In genomic region chr17:48909796-48910195, GRCh38 we compare ENCODE assay signal across 10 cellular contexts. TPM values are rescaled to one million over a fixed set of nuclear protein-coding genes. Genes with fewer than 3 reads are reported as not detected.
A peak's percentile ranks its signal among the peaks of the same experiment; 100 is the strongest.
DNase-seq lines count a peak whose midpoint lies in the region; ATAC-seq and TF ChIP-seq lines count a peak whose summit lies in the region.
"Had no signal": no experiment of that assay in that cellular context is flagged by ENCODE, and none has a peak within 500 bp of the region (broad histone marks: within the 10 kb centered on the region; RNA-seq: fewer than 3 reads in every experiment).

No MANE protein-coding gene starts in this region.

- H3K4me3 ChIP-seq in AG10803 (ENCODE audit: low read length) (peak overlapping the region; percentile 85), IMR-90 (ENCODE audit: insufficient read depth, low read depth, low read length) (peak overlapping the region; percentile 68), muscle layer of duodenum (ENCODE audit: low read depth in 1 of 2, low read length in 2 of 2) (peak overlapping the region; percentile 75 to 79)

- H2BK15ac ChIP-seq in IMR-90 (ENCODE audit: low read depth, low read length), result no peak overlapping the region

- dilution Hi-C loops in IMR-90 (cut with HindIII; ENCODE audit: low sequenced_read_pairs, unreplicated experiment), result loop anchor here (25.0 kb wide), 1 partner anchor 128 kb away; no protein-coding TSS in a partner anchor

- no peak overlapping the region for H4K5ac ChIP-seq in IMR-90 (ENCODE audit: low read depth, low read length)

- no peak overlapping the region for H4K91ac ChIP-seq in IMR-90 (ENCODE audit: insufficient read depth, low read depth, low read length)

- H3K9me3 ChIP-seq in IMR-90 (ENCODE audit: control insufficient read depth, insufficient read depth, low read length), result no peaks in the 10 kb centered on the region
- H3K9me3 ChIP-seq in muscle layer of duodenum (ENCODE audit: control insufficient read depth in 1 of 2, low read length in 2 of 2), result no peaks in the 10 kb centered on the region

- H3K9ac ChIP-seq in IMR-90 (ENCODE audit: low read depth, low read length), result peak overlapping the region; percentile 99; the same call in 1 of the 2 replicates

- no peak overlapping the region for H4K8ac ChIP-seq in IMR-90 (ENCODE audit: low read depth in 2 of 2, low read length in 2 of 2)

- H3K9me1 ChIP-seq in IMR-90 (ENCODE audit: insufficient read depth, low read length), result peaks cover 23% of the 10 kb centered on the region

- TF ChIP-seq RAD21 in IMR-90 (IDR thresholded peaks at IDR 0.05; ENCODE audit: low read length), result no peak

- H3K36me3 ChIP-seq in IMR-90 (ENCODE audit: control insufficient read depth, insufficient read depth, low read length) (peaks cover 26% of the 10 kb centered on the region), muscle layer of duodenum (ENCODE audit: control insufficient read depth in 1 of 2, insufficient read depth in 2 of 2, low read length in 2 of 2) (peaks cover 14 to 17% of the 10 kb centered on the region in 2 donors)

- TSS peak; percentile 26 for BruUV-seq in IMR-90 (replicated peaks; lab: Mats Ljungman, UMichigan)

- peak overlapping the region; percentile 99 for H3K4me2 ChIP-seq in IMR-90 (ENCODE audit: low read depth, low read length)

- in situ Hi-C loops in IMR-90 (cut with MboI; ENCODE audit: low sequenced_read_pairs), result no loop called here
- in situ Hi-C loops in GM13977 (cut with MboI; ENCODE audit: low pct_unique_long_range_greater_than_20kb, low sequenced_read_pairs, unreplicated experiment), result no loop called here

- H3K14ac ChIP-seq in IMR-90 (replicated peaks; ENCODE audit: low read depth, low read length), result peak overlapping the region; percentile 51; the same call in 1 of the 2 replicates

- no peak overlapping the region for H2BK20ac ChIP-seq in IMR-90 (ENCODE audit: low read depth, low read length)

- intact Hi-C loops in IMR-90 (cut with micrococcal nuclease), result loop anchor here (1.0 kb wide), 1 partner anchor 123 kb away; no protein-coding TSS in a partner anchor

- H3K4me1 ChIP-seq in IMR-90 (ENCODE audit: control insufficient read depth, insufficient read depth, low read length), result peaks cover 13% of the 10 kb centered on the region
- H3K4me1 ChIP-seq in muscle layer of duodenum (ENCODE audit: control insufficient read depth in 1 of 2, insufficient read depth in 2 of 2, low read length in 2 of 2), result peaks cover 8 to 41% of the 10 kb centered on the region in 2 donors

- H3K4ac ChIP-seq in IMR-90 (ENCODE audit: low read depth, low read length), result no peak overlapping the region

- no peak overlapping the region for H3K18ac ChIP-seq in IMR-90 (ENCODE audit: low read depth, low read length)

- DNase-seq in AG10803 (ENCODE audit: low read depth) (no peak), IMR-90 (peak; percentile 27), caudate nucleus (lab: John Stamatoyannopoulos, UW) (no peak), cortex of kidney (lab: John Stamatoyannopoulos, UW) (no peak), GM13977 (ENCODE audit: low spot score) (no peak)
- DNase-seq: effector CD4-positive, alpha-beta T cell; NCI-H1694 treated with DMSO at 0.1 percent for 48 hours had no signal

- POLR2A ChIA-PET in IMR-90 (lab: Charles Lee; ENCODE audit: unreplicated experiment), result no interaction called here

- H2BK5ac ChIP-seq in IMR-90 (ENCODE audit: low read depth, low read length, poor library complexity, severe bottlenecking), result peak overlapping the region; percentile 51

- peak overlapping the region; percentile 78 for H3K23ac ChIP-seq in IMR-90 (ENCODE audit: low read depth, low read length)

- H4K20me1 ChIP-seq in IMR-90 (ENCODE audit: insufficient read depth, low read length), result peaks cover 52% of the 10 kb centered on the region

- no peak for TF ChIP-seq POLR2A in IMR-90 (IDR thresholded peaks at IDR 0.05; ENCODE audit: low read depth, low read length)

- no peak overlapping the region for H2AK9ac ChIP-seq in IMR-90 (replicated peaks; ENCODE audit: low read depth, low read length, poor library complexity)

- H3K27me3 ChIP-seq in IMR-90 (ENCODE audit: control insufficient read depth, insufficient read depth, low read length) (no peaks in the 10 kb centered on the region), muscle layer of duodenum (ENCODE audit: low read depth, low read length) (no peaks in the 10 kb centered on the region)

- no CpG with 5 or more reads among the region's 4 CpGs for WGBS in IMR-90 (ENCODE audit: extremely low coverage in 2 of 2, insufficient read length in 1 of 2), 2 experiments

- H2AFZ ChIP-seq in IMR-90 (replicated peaks; ENCODE audit: low read length, poor library complexity), result no peak overlapping the region

- 0 out of 2 replicates have a peak overlapping the region, but pooled peaks have one; percentile 20 for H2AK5ac ChIP-seq in IMR-90 (ENCODE audit: low read depth, low read length)

- H3K27ac ChIP-seq in IMR-90 (ENCODE audit: insufficient read depth, low read length), result no peak overlapping the region
- H3K27ac ChIP-seq in caudate nucleus (ENCODE audit: low read depth, low read length), result peak overlapping the region; percentile 29
- peak overlapping the region; percentile 77 for H3K27ac ChIP-seq in muscle layer of duodenum (ENCODE audit: low read length)

- ATAC-seq in IMR-90 (ENCODE audit: low read depth) (no peak), GM21528 (IDR thresholded peaks at IDR 0.05; ENCODE audit: low FRiP score, unreplicated experiment) (no peak), GM19452 (IDR thresholded peaks at IDR 0.05; ENCODE audit: unreplicated experiment) (no peak)

- no peak overlapping the region for H2BK120ac ChIP-seq in IMR-90 (ENCODE audit: low read depth, low read length)

- CTCF ChIA-PET in IMR-90 (lab: Yijun Ruan, JAX), result no interaction called here

- H3K56ac ChIP-seq in IMR-90 (ENCODE audit: extremely low read depth, insufficient read depth, low read length), result no peak overlapping the region

- H3K79me1 ChIP-seq in IMR-90 (ENCODE audit: low read depth in 1 of 2, low read length in 2 of 2), result peaks cover 13 to 58% of the 10 kb centered on the region in 2 experiments

- TF ChIP-seq CTCF in AG10803 (conservative IDR thresholded peaks at IDR 0.05; ENCODE audit: low read length), result no peak
- no peak for TF ChIP-seq CTCF in IMR-90 (conservative IDR thresholded peaks at IDR 0.05; ENCODE audit: low read depth, low read length)
- TF ChIP-seq CTCF in GM13977 (IDR thresholded peaks at IDR 0.05; ENCODE audit: extremely low read depth, insufficient read depth, missing control alignments), result no peak

TF ChIP-seq in IMR-90, 13 proteins besides CTCF, POLR2A, EP300 and RAD21:
- no peak for TF ChIP-seq MXI1 (IDR thresholded peaks at IDR 0.05; ENCODE audit: borderline replicate concordance, low read depth, low read length)
- no peak for TF ChIP-seq ELK1 (IDR thresholded peaks at IDR 0.05; ENCODE audit: borderline replicate concordance, low read depth, low read length)

RNA-seq across cellular contexts. Expression of gene UBE2Z, which starts 1.6 kb away (rescaled TPM):
- 68.5 and 76.1 TPM in 2 replicates for total RNA-seq in IMR-90 (2012; rRNA removed)
- polyA plus RNA-seq in IMR-90 (2012; rRNA removed), result 119 and 126 TPM in 2 replicates
- polyA plus RNA-seq in IMR-90 (2012; cell fraction: cytosol; rRNA removed), result 61.5 and 94.0 TPM in 2 replicates
- 53.9 and 148 TPM in 2 replicates for polyA plus RNA-seq in IMR-90 (2012; cell fraction: nucleus; rRNA removed; ENCODE audit: low replicate concordance)

RNA-seq across cellular contexts. Expression of gene ATP5MC1, which starts 17.2 kb away (rescaled TPM):
- total RNA-seq in IMR-90 (2012; rRNA removed), result 133 and 135 TPM in 2 replicates
- 366 and 371 TPM in 2 replicates for polyA plus RNA-seq in IMR-90 (2012; rRNA removed)
- polyA plus RNA-seq in IMR-90 (2012; cell fraction: cytosol; rRNA removed), result 488 and 497 TPM in 2 replicates
- 139 and 201 TPM in 2 replicates for polyA plus RNA-seq in IMR-90 (2012; cell fraction: nucleus; rRNA removed; ENCODE audit: low replicate concordance)

RNA-seq across cellular contexts. Expression of gene SNF8, which starts 34.8 kb away (rescaled TPM):
- 171 and 191 TPM in 2 replicates for total RNA-seq in IMR-90 (2012; rRNA removed)
- 178 and 181 TPM in 2 replicates for polyA plus RNA-seq in IMR-90 (2012; rRNA removed)
- polyA plus RNA-seq in IMR-90 (2012; cell fraction: cytosol; rRNA removed), result 229 and 242 TPM in 2 replicates
- polyA plus RNA-seq in IMR-90 (2012; cell fraction: nucleus; rRNA removed; ENCODE audit: low replicate concordance), result 106 and 120 TPM in 2 replicates

RNA-seq across cellular contexts. Expression of gene GIP, which starts 58.6 kb away (rescaled TPM):
- not detected in 2 replicates for total RNA-seq in IMR-90 (2012; rRNA removed)
- 0.44 TPM in 1 of 2 replicates, not detected in the other for polyA plus RNA-seq in IMR-90 (2012; rRNA removed)
- 0.12 TPM in 1 of 2 replicates, not detected in the other for polyA plus RNA-seq in IMR-90 (2012; cell fraction: cytosol; rRNA removed)
- polyA plus RNA-seq in IMR-90 (2012; cell fraction: nucleus; rRNA removed; ENCODE audit: low replicate concordance), result not detected in 2 replicates
